ENCODE assay signal across 21 cellular contexts in genomic region chr16:65728172-65728571, GRCh38.
A peak's percentile ranks its signal among the peaks of the same experiment; 100 is the strongest.
DNase-seq lines count a peak whose midpoint lies in the region; ATAC-seq, FAIRE-seq and TF ChIP-seq lines count a peak whose summit lies in the region.
"Had no signal": no experiment of that assay in that cellular context is flagged by ENCODE, and none has a peak within 500 bp of the region (broad histone marks: within the 10 kb centered on the region; RNA-seq: fewer than 3 reads in every experiment).

No MANE protein-coding gene starts in this region.

- no peak for TF ChIP-seq CTCF in WTC11 (IDR thresholded peaks at IDR 0.05)
- TF ChIP-seq CTCF in progenitor cell of endocrine pancreas (IDR thresholded peaks at IDR 0.05; ENCODE audit: unreplicated experiment): no peak
- no peak for TF ChIP-seq CTCF in RWPE1 (conservative IDR thresholded peaks at IDR 0.05; ENCODE audit: low read depth)
- no peak for TF ChIP-seq CTCF in natural killer cell (IDR thresholded peaks at IDR 0.05)

- POLR2A ChIA-PET in WTC11 (lab: Charles Lee): interaction anchor here (0.6 kb wide), 1 partner anchor 298 kb away, joined by 5 read pairs; no protein-coding TSS in a partner anchor
- POLR2A ChIA-PET in RWPE1 (lab: Yijun Ruan, JAX; ENCODE audit: low non-redundant PET): no interaction called here

- peaks cover 20% of the 10 kb centered on the region for H3K36me3 Mint-ChIP-seq in WTC11
- no peaks in the 10 kb centered on the region for H3K36me3 Mint-ChIP-seq in progenitor cell of endocrine pancreas (ENCODE audit: insufficient read depth)
- no peaks in the 10 kb centered on the region for H3K36me3 Mint-ChIP-seq in natural killer cell
- H3K36me3 Mint-ChIP-seq: activated naive CD8-positive, alpha-beta T cell treated with anti-CD3 and anti-CD28 coated beads for 36 hours; memory B cell had no signal

- H3K27ac Mint-ChIP-seq in WTC11 (peak overlapping the region; percentile 95), progenitor cell of endocrine pancreas (peak overlapping the region; percentile 59), natural killer cell (no peak overlapping the region)
- H3K27ac Mint-ChIP-seq: activated naive CD8-positive, alpha-beta T cell treated with anti-CD3 and anti-CD28 coated beads for 36 hours; memory B cell had no signal

- ATAC-seq in WTC11 (peak; percentile 64), natural killer cell (no peak)
- ATAC-seq: K562; stimulated activated naive CD8-positive, alpha-beta T cell treated with anti-CD3 and anti-CD28 coated beads, Interleukin-15, Interleukin-2, amounts not matched to agents 100 U/mL and 50 U/mL, for 24 hours had no signal

- H3K9me3 Mint-ChIP-seq in WTC11: peaks cover 27% of the 10 kb centered on the region
- no peaks in the 10 kb centered on the region for H3K9me3 Mint-ChIP-seq in progenitor cell of endocrine pancreas (ENCODE audit: low read depth)
- H3K9me3 Mint-ChIP-seq in natural killer cell: no peaks in the 10 kb centered on the region
- H3K9me3 Mint-ChIP-seq: activated naive CD8-positive, alpha-beta T cell treated with anti-CD3 and anti-CD28 coated beads for 36 hours had no signal

- no peak for FAIRE-seq in RCC 7860 (lab: Jason Lieb, UNC)
- FAIRE-seq: bronchial epithelial cell, K562 had no signal

- CTCF ChIA-PET in WTC11 (lab: Charles Lee) (interaction anchor here (0.7 to 1.6 kb wide), 4 partner anchors 23 to 543 kb away, joined by 3 to 6 read pairs (median 3); no protein-coding TSS in a partner anchor), RWPE1 (lab: Yijun Ruan, JAX) (interaction anchor here (0.6 kb wide), 1 partner anchor 78 kb away, joined by 5 read pairs; no protein-coding TSS in a partner anchor)

- no peak overlapping the region for H3K27ac ChIP-seq in RWPE1
- H3K27ac ChIP-seq: HL-60, upper lobe of left lung had no signal

- DNase-seq in MV-4-11 (lab: John Stamatoyannopoulos, UW) (peak; percentile 9), WTC11 (ENCODE audit: low spot score) (no peak), iPS DF 19.7 (ENCODE audit: low read depth, low spot score) (peak; percentile 40), progenitor cell of endocrine pancreas (ENCODE audit: low spot score, unreplicated experiment) (no peak), RWPE1 (ENCODE audit: low spot score) (no peak), natural killer cell (no peak), CD1c-positive myeloid dendritic cell (ENCODE audit: extremely low spot score) (no peak), RCC 7860 (ENCODE audit: low spot score) (no peak)
- DNase-seq: activated CD8-positive, alpha-beta memory T cell treated with anti-CD3 and anti-CD28 coated beads for 24 hours; activated naive CD8-positive, alpha-beta T cell treated with anti-CD3 and anti-CD28 coated beads for 36 hours; BE2C; effector CD4-positive, alpha-beta T cell; NCI-H1048; NCI-H2171; NCI-H774; stimulated activated naive CD8-positive, alpha-beta T cell treated with anti-CD3 and anti-CD28 coated beads, Interleukin-15, Interleukin-2, amounts not matched to agents 100 U/mL and 50 U/mL, for 24 hours; upper lobe of left lung had no signal

- H3K4me3 Mint-ChIP-seq in WTC11: peak overlapping the region; percentile 23; the same call in 1 of the 2 replicates
- no peak overlapping the region for H3K4me3 Mint-ChIP-seq in progenitor cell of endocrine pancreas (ENCODE audit: low read depth)
- no peak overlapping the region for H3K4me3 Mint-ChIP-seq in natural killer cell
- H3K4me3 Mint-ChIP-seq: activated naive CD8-positive, alpha-beta T cell treated with anti-CD3 and anti-CD28 coated beads for 36 hours; memory B cell had no signal

- H3K4me1 Mint-ChIP-seq in WTC11: peaks cover 49% of the 10 kb centered on the region
- H3K4me1 Mint-ChIP-seq in progenitor cell of endocrine pancreas (ENCODE audit: low read depth): peaks cover 5% of the 10 kb centered on the region
- H3K4me1 Mint-ChIP-seq in natural killer cell: no peaks in the 10 kb centered on the region
- H3K4me1 Mint-ChIP-seq: activated naive CD8-positive, alpha-beta T cell treated with anti-CD3 and anti-CD28 coated beads for 36 hours; memory B cell had no signal

- peaks cover 3% of the 10 kb centered on the region; the same call in 1 of the 2 replicates for H3K27me3 Mint-ChIP-seq in WTC11 (ENCODE audit: low read depth)
- peaks cover 3% of the 10 kb centered on the region for H3K27me3 Mint-ChIP-seq in progenitor cell of endocrine pancreas
- peaks cover 10 to 14% of the 10 kb centered on the region in 2 donors for H3K27me3 Mint-ChIP-seq in natural killer cell (ENCODE audit: low read depth in 2 of 2)
- H3K27me3 Mint-ChIP-seq: activated naive CD8-positive, alpha-beta T cell treated with anti-CD3 and anti-CD28 coated beads for 36 hours; memory B cell had no signal

- intact Hi-C loops in natural killer cell (cut with micrococcal nuclease): no loop called here

TF ChIP-seq in WTC11, 78 proteins besides CTCF, POLR2A, EP300 and RAD21:
- TF ChIP-seq ZSCAN18 (CRISPR knock-in tag; IDR thresholded peaks at IDR 0.05) (peak; percentile 24; the same call in 1 of the 2 replicates), PRDM15 (CRISPR knock-in tag; IDR thresholded peaks at IDR 0.05) (peak; percentile 93), GTF2I (CRISPR knock-in tag; conservative IDR thresholded peaks at IDR 0.05) (no peak)

Comparison
In these comparisons a context has a peak if more than half of its experiments do, and no peak if none do; other contexts are left out.
1. DNase-seq: peak in MV-4-11 (single experiment) and iPS DF 19.7 (single experiment); none in WTC11 (single experiment), progenitor cell of endocrine pancreas (single experiment), RWPE1 (single experiment), natural killer cell (single experiment), CD1c-positive myeloid dendritic cell (single experiment) and RCC 7860 (single experiment).
2. H3K27ac Mint-ChIP-seq: peak in WTC11 (single experiment) and progenitor cell of endocrine pancreas (single experiment); none in natural killer cell (0 of 2).